In genomic region chr15:45790325-45790943, GRCh38 we compare ENCODE assay signal across 8 cellular contexts.
A peak's percentile ranks its signal among the peaks of the same experiment; 100 is the strongest.
DNase-seq lines count a peak whose midpoint lies in the region; ATAC-seq and TF ChIP-seq lines count a peak whose summit lies in the region.

No MANE protein-coding gene starts in this region.

- H3K9me2 ChIP-seq in HCT116 (ENCODE audit: insufficient read depth), result no peaks in the 10 kb centered on the region

- H3K79me2 ChIP-seq in HCT116 (ENCODE audit: insufficient read depth, low read length), result no peaks in the 10 kb centered on the region

- no TSS peak for BruUV-seq in HCT116 (replicated peaks; lab: Mats Ljungman, UMichigan)

- CTCF ChIA-PET in HCT116 (lab: Charles Lee), result interaction anchor here (0.8 to 2.8 kb wide), 6 partner anchors 12 to 85 kb away, joined by 3 to 16 read pairs (median 5); no protein-coding TSS in a partner anchor

- TF ChIP-seq CTCF in HCT116 (IDR thresholded peaks at IDR 0.05 in 2 of 3, conservative IDR thresholded peaks at IDR 0.05 in 1 of 3; ENCODE audit: borderline replicate concordance in 1 of 3, insufficient read depth in 1 of 3, low read depth in 2 of 3, low read length in 2 of 3), result peak; percentile 30 to 72 (median 62); a peak in 5 of 6 replicates
- no peak for TF ChIP-seq CTCF in mucosa of descending colon (IDR thresholded peaks at IDR 0.05)

- H3K9me3 ChIP-seq in HCT116 (ENCODE audit: control insufficient read depth in 1 of 2, insufficient read depth in 1 of 2, low read depth in 1 of 2, low read length in 2 of 2) (no peaks in the 10 kb centered on the region), mucosa of descending colon (no peaks in the 10 kb centered on the region)

- H3K27ac ChIP-seq in HCT116 (ENCODE audit: low read depth, low read length), result no peak overlapping the region

- intact Hi-C loops in HCT116 (cut with micrococcal nuclease) (loop anchor here (2.0 kb wide), 2 partner anchors 76 to 86 kb away; no protein-coding TSS in a partner anchor), mucosa of descending colon (cut with DNase I, micrococcal nuclease) (loop anchor here in 1 of 2 donors (10.0 kb wide), 1 partner anchor 76 kb away; no protein-coding TSS in a partner anchor)

- ATAC-seq in HCT116 (peak; percentile 84), mucosa of descending colon (peak; percentile 57), HG02970 (IDR thresholded peaks at IDR 0.05; ENCODE audit: low FRiP score, unreplicated experiment) (no peak)

- no peaks in the 10 kb centered on the region for H3K27me3 ChIP-seq in HCT116 (ENCODE audit: insufficient read depth, low read length)

- POLR2A ChIA-PET in HCT116 (lab: Charles Lee), result no interaction called here

- H3K4me2 ChIP-seq in HCT116 (ENCODE audit: low read length), result no peak overlapping the region

- H3K36me3 ChIP-seq in HCT116 (ENCODE audit: control insufficient read depth in 1 of 2, insufficient read depth in 2 of 2, low read length in 2 of 2) (no peaks in the 10 kb centered on the region), mucosa of descending colon (ENCODE audit: low read depth) (no peaks in the 10 kb centered on the region)

- peak; percentile 31; the same call in 1 of the 2 replicates for TF ChIP-seq RAD21 in HCT116 (IDR thresholded peaks at IDR 0.05; ENCODE audit: low read depth)

- RAD21 ChIA-PET in HCT116 (lab: Charles Lee; ENCODE audit: low non-redundant PET in 1 of 2, low total read pairs in 2 of 2, uncharacterized antibody in 2 of 2, unreplicated experiment in 2 of 2), result interaction anchor here in 1 of 2 experiments (0.7 kb wide), 1 partner anchor 75 kb away, joined by 4 read pairs; no protein-coding TSS in a partner anchor

- no peaks in the 10 kb centered on the region for H3K4me1 ChIP-seq in HCT116 (ENCODE audit: control insufficient read depth in 1 of 2, insufficient read depth in 2 of 2, low read length in 2 of 2)
- no peaks in the 10 kb centered on the region for H3K4me1 ChIP-seq in mucosa of descending colon (ENCODE audit: low read depth)

- H4K20me1 ChIP-seq in HCT116 (ENCODE audit: insufficient read depth), result no peaks in the 10 kb centered on the region

- H3K4me3 ChIP-seq in HCT116 (replicated peaks in 1 of 2; ENCODE audit: low read depth in 1 of 2, low read length in 2 of 2) (no peak overlapping the region), mucosa of descending colon (no peak overlapping the region)

- peak; percentile 49 for DNase-seq in GM03348 (ENCODE audit: low spot score)
- DNase-seq in HCT116 (ENCODE audit: low read depth, low spot score), result peak; percentile 6
- DNase-seq in NCI-H748 treated with DMSO at 0.1 percent for 48 hours (lab: John Stamatoyannopoulos, UW), result peak; percentile 12
- peak; percentile 13 for DNase-seq in cerebellar cortex (ENCODE audit: low spot score)
- peak in 1 of 3 donors; percentile 78 for DNase-seq in mucosa of descending colon
- DNase-seq in activated CD8-positive, alpha-beta memory T cell treated with anti-CD3 and anti-CD28 coated beads, Interleukin-2, amount 50 U/mL, for 4 hours, result no peak
- no peak for DNase-seq in NCI-H2029 treated with DMSO at 0.1 percent for 48 hours (lab: John Stamatoyannopoulos, UW)

- H3K9ac ChIP-seq in HCT116 (ENCODE audit: low read length), result no peak overlapping the region

- no peak overlapping the region for H2AFZ ChIP-seq in HCT116 (ENCODE audit: low read depth, low read length, poor library complexity, severe bottlenecking)

- no peak for TF ChIP-seq POLR2A in HCT116 (IDR thresholded peaks at IDR 0.05; ENCODE audit: borderline replicate concordance, extremely low read depth, insufficient read depth, insufficient read length)

TF ChIP-seq in HCT116, 20 proteins besides CTCF, POLR2A, EP300 and RAD21:
- TF ChIP-seq POLR2AphosphoS5 (IDR thresholded peaks at IDR 0.05; ENCODE audit: low read depth, low read length), result no peak

Comparison
In these comparisons a context has a peak if more than half of its experiments do, and no peak if none do; other contexts are left out.
1. DNase-seq: peak in GM03348 (single experiment), HCT116 (single experiment), NCI-H748 treated with DMSO at 0.1 percent for 48 hours (single experiment) and cerebellar cortex (single experiment); none in activated CD8-positive, alpha-beta memory T cell treated with anti-CD3 and anti-CD28 coated beads, Interleukin-2, amount 50 U/mL, for 4 hours (single experiment) and NCI-H2029 treated with DMSO at 0.1 percent for 48 hours (single experiment).